8 cellular contexts compared by ENCODE assay signal in the genomic region with DNA sequence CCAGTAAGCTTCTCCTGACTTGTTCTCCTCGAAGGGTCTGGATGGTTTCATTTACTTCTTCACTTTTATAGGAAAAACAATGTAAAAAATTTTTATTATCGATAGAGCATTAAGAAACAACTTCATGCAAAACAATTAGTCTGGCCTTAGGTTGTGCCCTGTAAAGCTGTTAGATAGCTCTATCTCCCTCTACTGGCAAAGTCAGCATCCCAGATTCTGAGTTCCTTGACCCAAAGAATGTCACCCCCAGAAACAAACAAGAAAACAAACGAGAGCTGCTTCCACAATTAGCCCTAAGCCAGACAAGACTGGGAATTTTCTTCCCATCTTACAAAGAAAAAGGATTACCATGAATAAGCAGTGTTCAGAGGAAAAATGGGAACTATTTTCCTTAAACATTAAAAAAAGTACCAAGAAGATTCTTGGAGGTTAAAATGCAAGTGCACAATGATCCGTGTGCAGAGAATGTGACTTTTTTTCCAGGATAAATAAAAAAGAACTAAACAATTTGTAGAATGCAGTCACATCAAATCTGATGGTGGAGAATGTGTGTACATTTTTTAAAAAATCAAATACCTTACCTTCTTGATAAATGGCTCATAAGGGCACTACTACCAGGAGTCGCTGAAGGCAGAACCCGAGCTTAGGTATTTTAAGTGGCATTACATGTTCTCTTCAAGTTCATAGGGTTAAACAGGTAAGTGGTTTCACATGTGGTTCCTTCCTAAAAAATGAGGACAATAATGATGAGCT.
DNase-seq lines count a peak whose midpoint lies in the region; ATAC-seq, FAIRE-seq and TF ChIP-seq lines count a peak whose summit lies in the region.

No MANE protein-coding gene starts in this region.

- in situ Hi-C loops in Panc1 (cut with HindIII; ENCODE audit: low pct_unique_long_range_greater_than_20kb, low sequenced_read_pairs): no loop called here

- TF ChIP-seq CTCF in A549 (IDR thresholded peaks at IDR 0.05) (peak; percentile 45), GM20000 (IDR thresholded peaks at IDR 0.05; ENCODE audit: extremely low read depth, missing control alignments) (no peak), Panc1 (IDR thresholded peaks at IDR 0.05) (peak; percentile 60)

- FAIRE-seq in A549 (lab: Jason Lieb, UNC): no peak

- H3K4me2 ChIP-seq in A549: no peak overlapping the region

- no peaks in the 10 kb centered on the region for H3K9me3 Mint-ChIP-seq in natural killer cell treated with Interleukin-12 subunit alpha and Interleukin-12 subunit beta and Interleukin-15 and Interleukin-18, amount 100 ng/mL, for 72 hours

- H3K27me3 ChIP-seq in Panc1 (ENCODE audit: control insufficient read depth, insufficient read depth, low read length) (no peaks in the 10 kb centered on the region), aorta (ENCODE audit: control insufficient read depth in 1 of 2, insufficient read depth in 2 of 2, low read length in 1 of 2) (no peaks in the 10 kb centered on the region)

- H3K4me3 ChIP-seq in A549 (no peak overlapping the region), Panc1 (ENCODE audit: low read depth in 2 of 2, low read length in 2 of 2) (no peak overlapping the region), skeletal muscle cell (ENCODE audit: low read depth, low read length) (no peak overlapping the region), aorta (ENCODE audit: low read length in 2 of 2) (peak overlapping the region in 1 of 2 donors; percentile 41)

- H3K4me1 ChIP-seq in A549 (no peaks in the 10 kb centered on the region), Panc1 (ENCODE audit: control insufficient read depth, insufficient read depth, low read length) (no peaks in the 10 kb centered on the region), aorta (ENCODE audit: control insufficient read depth in 1 of 2, insufficient read depth in 2 of 2, low read length in 2 of 2) (no peaks in the 10 kb centered on the region)

- no TSS peak for BruUV-seq in Panc1 (replicated peaks; lab: Mats Ljungman, UMichigan)

- no peak for TF ChIP-seq POLR2A in A549 (IDR thresholded peaks at IDR 0.05; ENCODE audit: low read length)

- intact Hi-C loops in Panc1 (cut with micrococcal nuclease; ENCODE audit: unreplicated experiment): loop anchor here (5.0 kb wide), 1 partner anchor 483 kb away; no protein-coding TSS in a partner anchor
- intact Hi-C loops in aorta (cut with DNase I): loop anchor here (2.0 to 5.0 kb wide), 2 partner anchors 483 to 484 kb away; no protein-coding TSS in a partner anchor

- H3K27ac Mint-ChIP-seq in natural killer cell treated with Interleukin-12 subunit alpha and Interleukin-12 subunit beta and Interleukin-15 and Interleukin-18, amount 100 ng/mL, for 72 hours: no peak overlapping the region

- CTCF ChIA-PET in A549 (lab: Yijun Ruan, JAX): interaction anchor here (0.7 to 2.6 kb wide), 8 partner anchors 13 to 569 kb away, joined by 3 to 16 read pairs (median 4); no protein-coding TSS in a partner anchor
- CTCF ChIA-PET in Panc1 (lab: Charles Lee): no interaction called here

- H3K4me3 Mint-ChIP-seq in natural killer cell treated with Interleukin-12 subunit alpha and Interleukin-12 subunit beta and Interleukin-15 and Interleukin-18, amount 100 ng/mL, for 72 hours: no peak overlapping the region

- whole genome bisulfite sequencing in A549 (ENCODE audit: missing lambda C conversion rate): 34% methylated on average over 6 of the region's 6 CpGs
- 29 to 35% methylated on average over 6 of the region's 6 CpGs for WGBS in aorta, 2 donors

- POLR2A ChIA-PET in A549 (lab: Yijun Ruan, JAX): no interaction called here
- POLR2A ChIA-PET in Panc1 (lab: Charles Lee): no interaction called here

- no peaks in the 10 kb centered on the region for H3K27me3 Mint-ChIP-seq in natural killer cell treated with Interleukin-12 subunit alpha and Interleukin-12 subunit beta and Interleukin-15 and Interleukin-18, amount 100 ng/mL, for 72 hours

- ATAC-seq in A549 (peak in 1 of 2 experiments; percentile 75; a peak in 4 of 6 replicates), Panc1 (no peak), aorta (ENCODE audit: low FRiP score) (no peak)
- ATAC-seq in natural killer cell treated with Interleukin-12 subunit alpha and Interleukin-12 subunit beta and Interleukin-15 and Interleukin-18, amount 100 ng/mL, for 72 hours: no peak

- no peak overlapping the region for H3K27ac ChIP-seq in A549
- H3K27ac ChIP-seq in Panc1 (ENCODE audit: low read length): no peak overlapping the region
- H3K27ac ChIP-seq in aorta (ENCODE audit: low read depth in 1 of 2, low read length in 2 of 2): no peak overlapping the region

- H3K36me3 ChIP-seq in Panc1 (ENCODE audit: control insufficient read depth, insufficient read depth, low read length) (no peaks in the 10 kb centered on the region), aorta (ENCODE audit: control insufficient read depth in 1 of 2, insufficient read depth in 2 of 2, low read length in 1 of 2) (no peaks in the 10 kb centered on the region)

- H3K36me3 Mint-ChIP-seq in natural killer cell treated with Interleukin-12 subunit alpha and Interleukin-12 subunit beta and Interleukin-15 and Interleukin-18, amount 100 ng/mL, for 72 hours: no peaks in the 10 kb centered on the region

- TF ChIP-seq EP300 in A549 (IDR thresholded peaks at IDR 0.05): no peak

- no peaks in the 10 kb centered on the region for H3K9me3 ChIP-seq in A549
- no peaks in the 10 kb centered on the region for H3K9me3 ChIP-seq in Panc1 (ENCODE audit: control insufficient read depth, insufficient read depth, low read depth, low read length)
- H3K9me3 ChIP-seq in aorta (ENCODE audit: control insufficient read depth, low read length): no peaks in the 10 kb centered on the region

- peak; percentile 49 to 50; a peak in 4 of 5 replicates for TF ChIP-seq RAD21 in A549 (conservative IDR thresholded peaks at IDR 0.05 in 1 of 2, IDR thresholded peaks at IDR 0.05 in 1 of 2)

- H3K4me1 Mint-ChIP-seq in natural killer cell treated with Interleukin-12 subunit alpha and Interleukin-12 subunit beta and Interleukin-15 and Interleukin-18, amount 100 ng/mL, for 72 hours (ENCODE audit: low read depth in 2 of 2): no peaks in the 10 kb centered on the region

- DNase-seq in A549 (ENCODE audit: low read depth in 1 of 2, low spot score in 1 of 2): peak; percentile 8 to 32
- DNase-seq in GM20000 (ENCODE audit: low spot score): peak; percentile 4
- DNase-seq in Panc1 (ENCODE audit: low read depth, low spot score): peak; percentile 8
- DNase-seq in foreskin melanocyte: peak; percentile 29
- peak; percentile 12 for DNase-seq in skeletal muscle cell (ENCODE audit: low read depth)
- no peak for DNase-seq in aorta
- DNase-seq in COLO668 (lab: John Stamatoyannopoulos, UW; ENCODE audit: unreplicated experiment): no peak
- no peak for DNase-seq in natural killer cell treated with Interleukin-12 subunit alpha and Interleukin-12 subunit beta and Interleukin-15 and Interleukin-18, amount 100 ng/mL, for 72 hours (ENCODE audit: low spot score)

TF ChIP-seq in A549, 52 proteins besides CTCF, POLR2A, EP300 and RAD21:
- TF ChIP-seq SMC3 (IDR thresholded peaks at IDR 0.05) (peak; percentile 53), TP53 (CRISPR knock-in tag; IDR thresholded peaks at IDR 0.05) (no peak)

Comparison
In these comparisons a context has a peak if more than half of its experiments do, and no peak if none do; other contexts are left out.
1. DNase-seq: peak in A549 (2 of 2), GM20000 (single experiment), Panc1 (single experiment), foreskin melanocyte (single experiment) and skeletal muscle cell (single experiment); none in aorta (0 of 2), COLO668 (single experiment) and natural killer cell treated with Interleukin-12 subunit alpha and Interleukin-12 subunit beta and Interleukin-15 and Interleukin-18, amount 100 ng/mL, for 72 hours (single experiment).